9 cellular contexts compared by ENCODE assay signal in the genomic region with DNA sequence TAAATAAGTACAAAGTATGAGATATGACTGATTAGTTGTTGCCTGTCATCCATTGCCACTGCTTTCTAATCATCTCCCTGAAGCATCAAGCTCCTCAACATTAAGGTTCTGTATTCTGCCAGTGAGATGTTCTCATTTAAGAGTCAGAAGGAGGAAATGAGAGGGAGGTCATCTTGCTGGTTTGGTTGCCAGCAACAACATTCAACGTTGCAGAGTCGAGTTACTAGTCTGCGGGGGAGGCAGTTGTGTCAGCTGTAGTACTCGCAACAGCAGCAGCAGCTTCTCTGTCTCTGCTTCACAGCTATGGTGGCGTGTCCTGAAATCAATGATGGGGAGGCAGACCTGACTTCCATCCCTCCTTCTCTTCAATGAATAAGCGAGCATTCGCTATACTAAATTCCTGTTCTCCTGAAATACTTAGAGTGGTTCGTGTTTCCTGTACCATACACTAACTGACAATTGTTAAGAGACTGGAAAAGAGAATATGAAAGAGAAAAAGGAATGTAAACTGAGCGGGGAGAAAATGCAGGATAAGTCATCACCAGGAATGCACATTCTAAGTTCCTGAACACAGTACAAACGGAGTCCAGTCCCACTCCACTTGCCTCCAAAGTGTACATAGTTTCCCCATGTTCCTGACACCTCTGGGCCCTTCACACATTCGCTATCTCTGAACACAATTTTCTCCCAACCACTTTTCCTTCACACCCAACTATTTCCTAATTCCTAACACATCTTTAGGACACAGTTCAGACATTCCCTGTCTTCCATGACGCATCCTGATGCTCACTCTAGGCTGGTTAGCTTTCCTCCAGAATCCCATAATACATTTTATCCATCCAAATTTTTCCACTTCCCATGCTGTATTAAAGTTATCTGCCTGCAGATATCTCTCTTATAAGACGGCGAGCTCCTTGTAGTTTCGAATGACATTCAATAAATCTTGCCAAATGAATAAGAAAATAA.
DNase-seq lines count a peak whose midpoint lies in the region; ATAC-seq and TF ChIP-seq lines count a peak whose summit lies in the region.
"Had no signal": no experiment of that assay in that cellular context is flagged by ENCODE, and none has a peak within 500 bp of the region (broad histone marks: within the 10 kb centered on the region; RNA-seq: fewer than 3 reads in every experiment).

No MANE protein-coding gene starts in this region.

- no peaks in the 10 kb centered on the region for H3K27me3 Mint-ChIP-seq in endodermal cell (ENCODE audit: insufficient read depth)
- no peaks in the 10 kb centered on the region for H3K27me3 Mint-ChIP-seq in nephron progenitor cell (ENCODE audit: low read depth, poor library complexity)

- H3K9me3 Mint-ChIP-seq in endodermal cell (no peaks in the 10 kb centered on the region), nephron progenitor cell (peaks cover 2% of the 10 kb centered on the region)

- TF ChIP-seq CTCF in endodermal cell (conservative IDR thresholded peaks at IDR 0.05) (no peak), nephron progenitor cell (IDR thresholded peaks at IDR 0.05) (no peak)

- H3K4me3 Mint-ChIP-seq in endodermal cell (no peak overlapping the region), nephron progenitor cell (no peak overlapping the region)

- H3K27ac Mint-ChIP-seq in endodermal cell = no peak overlapping the region
- H3K27ac Mint-ChIP-seq in nephron progenitor cell = peak overlapping the region; percentile 94

- WGBS in endodermal cell (ENCODE audit: insufficient coverage in 1 of 2, insufficient read length in 1 of 2), 2 experiments = 81 to 85% methylated on average over 8 to 15 of the region's 15 CpGs

- H3K36me3 Mint-ChIP-seq in endodermal cell (ENCODE audit: low read depth) (no peaks in the 10 kb centered on the region), nephron progenitor cell (ENCODE audit: low read depth) (peaks cover 19% of the 10 kb centered on the region)

- H3K4me1 Mint-ChIP-seq in endodermal cell (peaks cover 8% of the 10 kb centered on the region), nephron progenitor cell (peaks cover 14% of the 10 kb centered on the region)

- no peak overlapping the region for H3K27ac ChIP-seq in endodermal cell (ENCODE audit: low read depth, low read length)

- H3K4me3 ChIP-seq in endodermal cell (ENCODE audit: low read length) = no peak overlapping the region

- no peak overlapping the region for H3K9ac ChIP-seq in endodermal cell (ENCODE audit: extremely low read depth, low read length, poor library complexity, severe bottlenecking)

- H3K36me3 ChIP-seq in endodermal cell (ENCODE audit: control insufficient read depth, insufficient read depth, low read length) = no peaks in the 10 kb centered on the region

- ATAC-seq in HG03520 (IDR thresholded peaks at IDR 0.05; ENCODE audit: unreplicated experiment) = no peak
- ATAC-seq: PC-3 had no signal

- H3K9me3 ChIP-seq in endodermal cell (ENCODE audit: control insufficient read depth, low read length) = no peaks in the 10 kb centered on the region

- peaks cover 4% of the 10 kb centered on the region for H3K4me1 ChIP-seq in endodermal cell (ENCODE audit: control insufficient read depth, insufficient read depth, low read length)

- peak; percentile 19 for DNase-seq in GM03348 (ENCODE audit: low spot score)
- DNase-seq in MV-4-11 (lab: John Stamatoyannopoulos, UW) = peak; percentile 4
- DNase-seq in endodermal cell = peak; percentile 64
- no peak for DNase-seq in nephron progenitor cell
- no peak for DNase-seq in NCI-H1417 treated with DMSO at 0.1 percent for 48 hours (lab: John Stamatoyannopoulos, UW)
- DNase-seq in CD1c-positive myeloid dendritic cell (ENCODE audit: extremely low spot score) = no peak
- no peak for DNase-seq in HuH-7.5 (ENCODE audit: low spot score)
- DNase-seq: PC-3 had no signal

- H3K27me3 ChIP-seq in endodermal cell (ENCODE audit: control insufficient read depth, insufficient read depth, low read length, poor library complexity, severe bottlenecking) = no peaks in the 10 kb centered on the region

Comparison
In these comparisons a context has a peak if more than half of its experiments do, and no peak if none do; other contexts are left out.
1. DNase-seq: peak in GM03348 (single experiment), MV-4-11 (single experiment) and endodermal cell (single experiment); none in nephron progenitor cell (single experiment), NCI-H1417 treated with DMSO at 0.1 percent for 48 hours (single experiment), CD1c-positive myeloid dendritic cell (single experiment) and HuH-7.5 (single experiment).